ENCODE assay signal across 16 cellular contexts in genomic region chr1:151825811-151826660, GRCh38. TPM values are rescaled to one million over a fixed set of nuclear protein-coding genes. Genes with fewer than 3 reads are reported as not detected.
DNase-seq lines count a peak whose midpoint lies in the region; ATAC-seq, FAIRE-seq and TF ChIP-seq lines count a peak whose summit lies in the region.
"Had no signal": no experiment of that assay in that cellular context is flagged by ENCODE, and none has a peak within 500 bp of the region (broad histone marks: within the 10 kb centered on the region; RNA-seq: fewer than 3 reads in every experiment).

No MANE protein-coding gene starts in this region.

- no peak overlapping the region for H3K27ac Mint-ChIP-seq in GM23338
- no peak overlapping the region for H3K27ac Mint-ChIP-seq in chondrocyte (ENCODE audit: unreplicated experiment)

- H3K79me2 ChIP-seq in GM23338 (replicated peaks; ENCODE audit: insufficient read depth) (no peaks in the 10 kb centered on the region), GM12878 (ENCODE audit: control insufficient read depth, insufficient read depth, low read length) (no peaks in the 10 kb centered on the region), SK-N-SH (ENCODE audit: insufficient read depth) (no peaks in the 10 kb centered on the region), GM23248 (ENCODE audit: insufficient read depth) (no peaks in the 10 kb centered on the region)

- H3K4me3 ChIP-seq in GM23338 (peak overlapping the region; percentile 39; the same call in 1 of the 2 replicates), GM12878 (no peak overlapping the region), gastrocnemius medialis (peak overlapping the region in 1 of 4 donors; percentile 35), SK-N-SH (ENCODE audit: low read depth in 2 of 2, low read length in 1 of 2) (no peak overlapping the region), GM23248 (no peak overlapping the region)

- H2AFZ ChIP-seq in GM23338 (peak overlapping the region; percentile 91), GM12878 (ENCODE audit: control insufficient read depth, low read depth, low read length) (no peak overlapping the region), SK-N-SH (ENCODE audit: low read depth) (no peak overlapping the region), GM23248 (no peak overlapping the region)

- H3K9me2 ChIP-seq in GM23338 (ENCODE audit: insufficient read depth) (no peaks in the 10 kb centered on the region), SK-N-SH (no peaks in the 10 kb centered on the region), GM23248 (ENCODE audit: insufficient read depth) (no peaks in the 10 kb centered on the region)

- no peak for TF ChIP-seq POLR2A in GM12878 (IDR thresholded peaks at IDR 0.05; ENCODE audit: low read depth, low read length)
- peak in 1 of 2 donors; percentile 26 for TF ChIP-seq POLR2A in gastrocnemius medialis (IDR thresholded peaks at IDR 0.05)

- BruUV-seq in GM12878 (replicated peaks; lab: Mats Ljungman, UMichigan): no TSS peak

- DNase-seq in GM23338 (ENCODE audit: low spot score) (peak; percentile 65), T-helper 22 cell (ENCODE audit: low read depth) (peak; percentile 50), GM12878 (ENCODE audit: low read depth, low spot score) (no peak), gastrocnemius medialis (peak; percentile 55 to 71), SK-N-SH (no peak), activated gamma-delta T cell (lab: John Stamatoyannopoulos, UW) (no peak), chondrocyte (ENCODE audit: low spot score) (no peak), GM23248 (no peak)
- DNase-seq: amniotic stem cell, COR-L47, foreskin melanocyte, NCI-H1417 treated with DMSO at 0.1 percent for 48 hours, NCI-H774, spleen had no signal

- in situ Hi-C loops in GM12878 (cut with MboI) (no loop called here), gastrocnemius medialis (cut with MboI; ENCODE audit: low sequenced_read_pairs in 4 of 4) (loop anchor here in 3 of 4 donors (5.0 to 25.0 kb wide), 3 partner anchors 39 to 239 kb away; partner anchors contain the start of gene SNX27 (in 1 of the 3)), GM23248 (cut with MboI) (no loop called here)

- H3K27ac ChIP-seq in GM23338 (ENCODE audit: low read depth) (no peak overlapping the region), GM12878 (ENCODE audit: control insufficient read depth, insufficient read depth) (no peak overlapping the region), gastrocnemius medialis (peak overlapping the region; percentile 98 to 99 (median 99)), SK-N-SH (ENCODE audit: low read depth in 2 of 2, low read length in 1 of 2) (no peak overlapping the region), GM23248 (no peak overlapping the region)

- no peaks in the 10 kb centered on the region for H3K9me3 ChIP-seq in GM12878 (replicated peaks; ENCODE audit: control insufficient read depth, insufficient read depth, low read length)
- H3K9me3 ChIP-seq in gastrocnemius medialis: no peaks in the 10 kb centered on the region
- H3K9me3 ChIP-seq in SK-N-SH: no peaks in the 10 kb centered on the region
- H3K9me3 ChIP-seq in GM23248 (ENCODE audit: low read depth): no peaks in the 10 kb centered on the region
- H3K9me3 ChIP-seq: spleen had no signal

- CTCF ChIA-PET in GM12878 (lab: Yijun Ruan, JAX) (interaction anchor here (1.6 kb wide), 1 partner anchor 10 kb away, joined by 3 read pairs; no protein-coding TSS in a partner anchor), SK-N-SH (lab: Yijun Ruan, JAX) (interaction anchor here (7.8 kb wide), 1 partner anchor 10 kb away, joined by 46 read pairs; no protein-coding TSS in a partner anchor)

- no peaks in the 10 kb centered on the region for H3K27me3 ChIP-seq in GM23338 (ENCODE audit: insufficient read depth)
- no peaks in the 10 kb centered on the region for H3K27me3 ChIP-seq in GM12878 (replicated peaks in 1 of 2; ENCODE audit: control insufficient read depth in 2 of 2, insufficient read depth in 2 of 2, low read length in 1 of 2)
- no peaks in the 10 kb centered on the region for H3K27me3 ChIP-seq in gastrocnemius medialis
- H3K27me3 ChIP-seq in SK-N-SH (ENCODE audit: insufficient read depth): no peaks in the 10 kb centered on the region; the same call in 1 of the 2 replicates
- no peaks in the 10 kb centered on the region; the same call in 1 of the 2 replicates for H3K27me3 ChIP-seq in GM23248 (replicated peaks; ENCODE audit: insufficient read depth)

- H3K36me3 Mint-ChIP-seq in GM23338 (ENCODE audit: low read depth) (no peaks in the 10 kb centered on the region), chondrocyte (ENCODE audit: low read depth) (no peaks in the 10 kb centered on the region)

- POLR2A ChIA-PET in GM12878 (lab: Charles Lee): no interaction called here
- POLR2A ChIA-PET in SK-N-SH (lab: Yijun Ruan, JAX): interaction anchor here (1.1 kb wide), 1 partner anchor 37 kb away, joined by 3 read pairs; no protein-coding TSS in a partner anchor

- no peaks in the 10 kb centered on the region for H4K20me1 ChIP-seq in GM23338 (replicated peaks; ENCODE audit: insufficient read depth)
- no peaks in the 10 kb centered on the region for H4K20me1 ChIP-seq in GM12878 (ENCODE audit: control insufficient read depth, insufficient read depth)
- H4K20me1 ChIP-seq in SK-N-SH (ENCODE audit: insufficient read depth): no peaks in the 10 kb centered on the region
- no peaks in the 10 kb centered on the region for H4K20me1 ChIP-seq in GM23248 (ENCODE audit: insufficient read depth)

- H3K27me3 Mint-ChIP-seq in GM23338 (ENCODE audit: insufficient read depth, low read depth, poor library complexity): peaks cover 23% of the 10 kb centered on the region
- peaks cover 11% of the 10 kb centered on the region for H3K27me3 Mint-ChIP-seq in chondrocyte (ENCODE audit: low read depth)

- H3K4me2 ChIP-seq in GM23338: peak overlapping the region; percentile 74
- no peak overlapping the region for H3K4me2 ChIP-seq in GM12878 (ENCODE audit: control insufficient read depth, insufficient read depth)
- H3K4me2 ChIP-seq in SK-N-SH: no peak overlapping the region
- no peak overlapping the region for H3K4me2 ChIP-seq in GM23248 (ENCODE audit: unreplicated experiment)

- FAIRE-seq in GM12878 (lab: Jason Lieb, UNC): no peak

- no peak for TF ChIP-seq RAD21 in GM12878 (IDR thresholded peaks at IDR 0.05; ENCODE audit: insufficient read depth, low read depth, low read length)
- no peak for TF ChIP-seq RAD21 in SK-N-SH (IDR thresholded peaks at IDR 0.05; ENCODE audit: low read length)

- H3K4me1 Mint-ChIP-seq in GM23338 (peaks cover 52% of the 10 kb centered on the region), chondrocyte (ENCODE audit: low read depth) (peaks cover 10% of the 10 kb centered on the region)

- no peak overlapping the region for H3K9ac ChIP-seq in GM12878 (ENCODE audit: control insufficient read depth, insufficient read depth, low read length)
- no peak overlapping the region for H3K9ac ChIP-seq in SK-N-SH
- no peak overlapping the region for H3K9ac ChIP-seq in GM23248

- ATAC-seq in GM23338 (peak; percentile 31), GM12878 (no peak), gastrocnemius medialis (peak; percentile 42 to 57)

- no peaks in the 10 kb centered on the region; the same call in 2 of the 3 replicates for H3K9me3 Mint-ChIP-seq in GM23338
- no peaks in the 10 kb centered on the region for H3K9me3 Mint-ChIP-seq in chondrocyte (ENCODE audit: low read depth)
- H3K9me3 Mint-ChIP-seq: neural crest cell had no signal

- TF ChIP-seq CTCF in GM23338 (conservative IDR thresholded peaks at IDR 0.05; ENCODE audit: low read depth in 2 of 2) (0 out of 4 replicates have a peak, but pooled peaks of 1 of the 2 experiments have one; percentile 4), GM12878 (IDR thresholded peaks at IDR 0.05 in 2 of 3, conservative IDR thresholded peaks at IDR 0.05 in 1 of 3; ENCODE audit: control insufficient read depth in 2 of 3, extremely low read depth in 1 of 3, insufficient read depth in 1 of 3, low read depth in 3 of 3, low read length in 3 of 3) (no peak), gastrocnemius medialis (IDR thresholded peaks at IDR 0.05 in 4 of 5, conservative IDR thresholded peaks at IDR 0.05 in 1 of 5) (no peak), SK-N-SH (IDR thresholded peaks at IDR 0.05) (no peak), chondrocyte (IDR thresholded peaks at IDR 0.05) (no peak)

- H3K4me3 Mint-ChIP-seq in GM23338: peak overlapping the region; percentile 17; the same call in 1 of the 3 replicates
- no peak overlapping the region for H3K4me3 Mint-ChIP-seq in chondrocyte (ENCODE audit: unreplicated experiment)
- H3K4me3 Mint-ChIP-seq: neural crest cell had no signal

- TF ChIP-seq EP300 in GM12878 (IDR thresholded peaks at IDR 0.05; ENCODE audit: borderline replicate concordance in 1 of 2, control insufficient read depth in 1 of 2, low read depth in 2 of 2, low read length in 2 of 2) (no peak), SK-N-SH (IDR thresholded peaks at IDR 0.05; ENCODE audit: borderline replicate concordance in 1 of 2, low read depth in 1 of 2, low read length in 1 of 2) (no peak)

- peaks cover 44% of the 10 kb centered on the region for H3K4me1 ChIP-seq in GM23338 (ENCODE audit: insufficient read depth)
- peaks cover 10% of the 10 kb centered on the region for H3K4me1 ChIP-seq in GM12878 (ENCODE audit: control insufficient read depth, insufficient read depth, low read length)
- H3K4me1 ChIP-seq in gastrocnemius medialis: peaks cover 49 to 71% of the 10 kb centered on the region in 2 donors
- peaks cover 0 to 58% of the 10 kb centered on the region in 2 experiments; a peak in 1 of 4 replicates for H3K4me1 ChIP-seq in SK-N-SH (ENCODE audit: control insufficient read depth in 1 of 2, insufficient read depth in 2 of 2, low read depth in 1 of 2, low read length in 1 of 2)
- no peaks in the 10 kb centered on the region for H3K4me1 ChIP-seq in GM23248 (ENCODE audit: insufficient read depth)

- SMC1A ChIA-PET in GM12878 (lab: Charles Lee; ENCODE audit: uncharacterized antibody, unreplicated experiment): no interaction called here

- intact Hi-C loops in GM12878 (cut with micrococcal nuclease; ENCODE audit: unreplicated experiment) (loop anchor here (2.0 kb wide), 1 partner anchor 27 kb away; the partner anchor contains the start of gene THEM5), gastrocnemius medialis (cut with DNase I; ENCODE audit: low total_unique reads) (loop anchor here (10.0 kb wide), 1 partner anchor 811 kb away; no protein-coding TSS in a partner anchor)

- WGBS in GM12878 (ENCODE audit: insufficient coverage, insufficient replicate concordance, low lambda C conversion rate, missing lambda C conversion rate): 48% methylated on average over 19 of the region's 20 CpGs
- WGBS in SK-N-SH (ENCODE audit: low lambda C conversion rate): 73% methylated on average over 15 of the region's 20 CpGs
- 49 to 53% methylated on average over 19 to 20 of the region's 20 CpGs for WGBS in GM23248 (ENCODE audit: low coverage in 1 of 2, low lambda C conversion rate in 2 of 2, missing lambda C conversion rate in 2 of 2), 2 experiments

- H3F3A ChIP-seq in GM23338 (replicated peaks; ENCODE audit: low read depth) (no peaks in the 10 kb centered on the region; the same call in 1 of the 2 replicates), SK-N-SH (replicated peaks; ENCODE audit: insufficient read depth) (no peaks in the 10 kb centered on the region), GM23248 (ENCODE audit: insufficient read depth) (no peaks in the 10 kb centered on the region)

- H3K36me3 ChIP-seq in GM23338 (ENCODE audit: insufficient read depth) (no peaks in the 10 kb centered on the region), GM12878 (ENCODE audit: control insufficient read depth in 2 of 2, insufficient read depth in 2 of 2, low read length in 1 of 2) (no peaks in the 10 kb centered on the region), gastrocnemius medialis (no peaks in the 10 kb centered on the region), SK-N-SH (replicated peaks in 1 of 2; ENCODE audit: control insufficient read depth in 1 of 2, insufficient read depth in 2 of 2, low read length in 1 of 2) (no peaks in the 10 kb centered on the region), GM23248 (ENCODE audit: low read depth) (no peaks in the 10 kb centered on the region)
- H3K36me3 ChIP-seq: spleen had no signal

- RAD21 ChIA-PET in GM12878 (lab: Charles Lee; ENCODE audit: unreplicated experiment): no interaction called here

RNA-seq across cellular contexts. Expression of gene RORC, which starts 5.6 kb away (rescaled TPM):
- 0.97 and 1.6 TPM in 2 replicates for total RNA-seq in GM23338 (2014; rRNA removed; shearing (Covaris generic))
- 0.26 and 0.29 TPM in 2 replicates for polyA plus RNA-seq in GM23338 (2016; fragmentation: Nextera tagmentation; extraction: Ambion mirVana)
- total RNA-seq in GM12878 (2013; cell fraction: nucleolus; rRNA removed): not detected in 2 replicates
- total RNA-seq in GM12878 (2014; rRNA removed): not detected in 2 replicates
- not detected in 2 replicates for total RNA-seq in GM12878 (2014; rRNA removed; fragmentation: Illumina TruSeq; extraction: Trizol)
- 0.05 TPM in 1 of 2 replicates, not detected in the other for total RNA-seq in GM12878 (2021)
- polyA plus RNA-seq in GM12878 (2011; ENCODE audit: low read depth): not detected
- not detected in 2 replicates for polyA plus RNA-seq in GM12878 (2011; rRNA removed)
- 0.02 TPM in 1 of 2 replicates, not detected in the other for polyA plus RNA-seq in GM12878 (2011; cell fraction: cytosol; rRNA removed)
- not detected in 2 replicates for polyA plus RNA-seq in GM12878 (2011; cell fraction: nucleus; rRNA removed)
- polyA plus RNA-seq in GM12878 (2012): not detected in 2 replicates
- not detected in 2 replicates for polyA plus RNA-seq in GM12878 (2014; fragmentation: Illumina TruSeq; extraction: Trizol)
- polyA plus RNA-seq in GM12878 (2014; fragmentation: Nextera tagmentation; extraction: Ambion mirVana): not detected
- not detected in 2 replicates for polyA plus RNA-seq in GM12878 (2014; rRNA removed)
- not detected for polyA plus RNA-seq in GM12878 (2016; fragmentation: Nextera tagmentation; extraction: Ambion mirVana)
- not detected in 2 replicates for polyA minus RNA-seq in GM12878 (2011; rRNA and poly(A)+ RNA removed)
- not detected in 2 replicates for polyA minus RNA-seq in GM12878 (2011; cell fraction: cytosol; rRNA and poly(A)+ RNA removed)
- not detected in 2 replicates for polyA minus RNA-seq in GM12878 (2011; cell fraction: nucleus; rRNA and poly(A)+ RNA removed)
- total RNA-seq in gastrocnemius medialis: 100 to 1,000 TPM in 3 of 4 donors, 10 to 100 TPM in 1; 61.3 to 251 (median 163) TPM
- polyA plus RNA-seq in SK-N-SH (2012; rRNA removed): 0.03 TPM in 1 of 2 replicates, not detected in the other
- 0.03 and 0.05 TPM in 2 replicates for polyA plus RNA-seq in SK-N-SH (2012; cell fraction: cytosol; rRNA removed)
- polyA plus RNA-seq in SK-N-SH (2012; cell fraction: nucleus; rRNA removed): 0.02 and 0.09 TPM in 2 replicates
- total RNA-seq in chondrocyte: not detected in 3 replicates
- total RNA-seq in GM23248 (2014; rRNA removed; shearing (Covaris generic)): not detected in 2 replicates
- not detected in 2 replicates for polyA plus RNA-seq in GM23248 (2016; fragmentation: Nextera tagmentation; extraction: Ambion mirVana)

RNA-seq across cellular contexts. Expression of gene C2CD4D, which starts 13.6 kb away (rescaled TPM):
- 0.35 TPM in 1 of 2 replicates, not detected in the other for total RNA-seq in GM23338 (2014; rRNA removed; shearing (Covaris generic))
- 0.82 and 0.92 TPM in 2 replicates for polyA plus RNA-seq in GM23338 (2016; fragmentation: Nextera tagmentation; extraction: Ambion mirVana)
- total RNA-seq in GM12878 (2013; cell fraction: nucleolus; rRNA removed): 0.50 and 0.54 TPM in 2 replicates
- 0.11 TPM in 1 of 2 replicates, not detected in the other for total RNA-seq in GM12878 (2014; rRNA removed)
- not detected in 2 replicates for total RNA-seq in GM12878 (2014; rRNA removed; fragmentation: Illumina TruSeq; extraction: Trizol)
- total RNA-seq in GM12878 (2021): 0.51 and 0.67 TPM in 2 replicates
- not detected for polyA plus RNA-seq in GM12878 (2011; ENCODE audit: low read depth)
- 0.04 and 0.16 TPM in 2 replicates for polyA plus RNA-seq in GM12878 (2011; rRNA removed)
- polyA plus RNA-seq in GM12878 (2011; cell fraction: cytosol; rRNA removed): 0.12 and 0.43 TPM in 2 replicates
- 0.94 and 1.0 TPM in 2 replicates for polyA plus RNA-seq in GM12878 (2011; cell fraction: nucleus; rRNA removed)
- 0.10 and 0.16 TPM in 2 replicates for polyA plus RNA-seq in GM12878 (2012)
- not detected in 2 replicates for polyA plus RNA-seq in GM12878 (2014; fragmentation: Illumina TruSeq; extraction: Trizol)
- polyA plus RNA-seq in GM12878 (2014; fragmentation: Nextera tagmentation; extraction: Ambion mirVana): under 1 TPM in 1 of 2 experiments, not detected in 1; 0.03 TPM
- 0.09 and 0.51 TPM in 2 replicates for polyA plus RNA-seq in GM12878 (2014; rRNA removed)
- polyA plus RNA-seq in GM12878 (2016; fragmentation: Nextera tagmentation; extraction: Ambion mirVana): under 1 TPM; 0.09 to 0.27 TPM
- not detected in 2 replicates for polyA minus RNA-seq in GM12878 (2011; rRNA and poly(A)+ RNA removed)
- polyA minus RNA-seq in GM12878 (2011; cell fraction: cytosol; rRNA and poly(A)+ RNA removed): not detected in 2 replicates
- polyA minus RNA-seq in GM12878 (2011; cell fraction: nucleus; rRNA and poly(A)+ RNA removed): 0.85 and 1.6 TPM in 2 replicates
- not detected for total RNA-seq in gastrocnemius medialis
- polyA plus RNA-seq in SK-N-SH (2012; rRNA removed): not detected in 2 replicates
- not detected in 2 replicates for polyA plus RNA-seq in SK-N-SH (2012; cell fraction: cytosol; rRNA removed)
- not detected in 2 replicates for polyA plus RNA-seq in SK-N-SH (2012; cell fraction: nucleus; rRNA removed)
- total RNA-seq in chondrocyte: not detected in 3 replicates
- 0.13 TPM in 1 of 2 replicates, not detected in the other for total RNA-seq in GM23248 (2014; rRNA removed; shearing (Covaris generic))
- 0.14 and 0.16 TPM in 2 replicates for polyA plus RNA-seq in GM23248 (2016; fragmentation: Nextera tagmentation; extraction: Ambion mirVana)
- total RNA-seq: left lobe of liver had no signal

RNA-seq across cellular contexts. Expression of gene LINGO4, which starts 20.8 kb away (rescaled TPM):
- total RNA-seq in GM23338 (2014; rRNA removed; shearing (Covaris generic)): not detected in 2 replicates
- not detected in 2 replicates for polyA plus RNA-seq in GM23338 (2016; fragmentation: Nextera tagmentation; extraction: Ambion mirVana)
- not detected in 2 replicates for total RNA-seq in GM12878 (2013; cell fraction: nucleolus; rRNA removed)
- not detected in 2 replicates for total RNA-seq in GM12878 (2014; rRNA removed)
- not detected in 2 replicates for total RNA-seq in GM12878 (2014; rRNA removed; fragmentation: Illumina TruSeq; extraction: Trizol)
- total RNA-seq in GM12878 (2021): not detected in 2 replicates
- not detected for polyA plus RNA-seq in GM12878 (2011; ENCODE audit: low read depth)
- not detected in 2 replicates for polyA plus RNA-seq in GM12878 (2011; rRNA removed)
- polyA plus RNA-seq in GM12878 (2011; cell fraction: cytosol; rRNA removed): not detected in 2 replicates
- not detected in 2 replicates for polyA plus RNA-seq in GM12878 (2011; cell fraction: nucleus; rRNA removed)
- not detected in 2 replicates for polyA plus RNA-seq in GM12878 (2012)
- polyA plus RNA-seq in GM12878 (2014; fragmentation: Illumina TruSeq; extraction: Trizol): not detected in 2 replicates
- not detected for polyA plus RNA-seq in GM12878 (2014; fragmentation: Nextera tagmentation; extraction: Ambion mirVana)
- polyA plus RNA-seq in GM12878 (2014; rRNA removed): not detected in 2 replicates
- polyA plus RNA-seq in GM12878 (2016; fragmentation: Nextera tagmentation; extraction: Ambion mirVana): not detected
- polyA minus RNA-seq in GM12878 (2011; rRNA and poly(A)+ RNA removed): not detected in 2 replicates
- not detected in 2 replicates for polyA minus RNA-seq in GM12878 (2011; cell fraction: cytosol; rRNA and poly(A)+ RNA removed)
- not detected in 2 replicates for polyA minus RNA-seq in GM12878 (2011; cell fraction: nucleus; rRNA and poly(A)+ RNA removed)
- 10 to 100 TPM in 2 of 4 donors, 1 to 10 TPM in 2; 4.2 to 24.5 (median 14.3) TPM for total RNA-seq in gastrocnemius medialis
- polyA plus RNA-seq in SK-N-SH (2012; rRNA removed): not detected in 2 replicates
- 0.01 TPM in 1 of 2 replicates, not detected in the other for polyA plus RNA-seq in SK-N-SH (2012; cell fraction: cytosol; rRNA removed)
- not detected in 2 replicates for polyA plus RNA-seq in SK-N-SH (2012; cell fraction: nucleus; rRNA removed)
- not detected in 3 replicates for total RNA-seq in chondrocyte
- not detected in 2 replicates for total RNA-seq in GM23248 (2014; rRNA removed; shearing (Covaris generic))
- not detected in 2 replicates for polyA plus RNA-seq in GM23248 (2016; fragmentation: Nextera tagmentation; extraction: Ambion mirVana)
- total RNA-seq: neural crest cell had no signal

RNA-seq across cellular contexts. Expression of gene THEM5, which starts 27.5 kb away (rescaled TPM):
- not detected in 2 replicates for total RNA-seq in GM23338 (2014; rRNA removed; shearing (Covaris generic))
- polyA plus RNA-seq in GM23338 (2016; fragmentation: Nextera tagmentation; extraction: Ambion mirVana) (0.38 TPM in 1 of 2 replicates, not detected in the other), GM12878 (2011; rRNA removed) (not detected in 2 replicates), GM12878 (2014; fragmentation: Illumina TruSeq; extraction: Trizol) (not detected in 2 replicates), GM12878 (2014; fragmentation: Nextera tagmentation; extraction: Ambion mirVana) (not detected), GM12878 (2014; rRNA removed) (not detected in 2 replicates), GM12878 (2016; fragmentation: Nextera tagmentation; extraction: Ambion mirVana) (under 1 TPM in 1 of 2 experiments, not detected in 1; 0.16 TPM), SK-N-SH (2012; rRNA removed) (not detected in 2 replicates), GM23248 (2016; fragmentation: Nextera tagmentation; extraction: Ambion mirVana) (not detected in 2 replicates)
- total RNA-seq in GM12878 (2013; cell fraction: nucleolus; rRNA removed): not detected in 2 replicates
- total RNA-seq in GM12878 (2014; rRNA removed) (not detected in 2 replicates), GM12878 (2014; rRNA removed; fragmentation: Illumina TruSeq; extraction: Trizol) (not detected in 2 replicates), GM12878 (2021) (not detected in 2 replicates), gastrocnemius medialis (not detected), chondrocyte (not detected in 3 replicates)
- polyA plus RNA-seq in GM12878 (2011; ENCODE audit: low read depth): not detected
- not detected in 2 replicates for polyA plus RNA-seq in GM12878 (2011; cell fraction: cytosol; rRNA removed)
- not detected in 2 replicates for polyA plus RNA-seq in GM12878 (2011; cell fraction: nucleus; rRNA removed)
- polyA plus RNA-seq in GM12878 (2012): not detected in 2 replicates
- not detected in 2 replicates for polyA minus RNA-seq in GM12878 (2011; rRNA and poly(A)+ RNA removed)
- not detected in 2 replicates for polyA minus RNA-seq in GM12878 (2011; cell fraction: cytosol; rRNA and poly(A)+ RNA removed)
- not detected in 2 replicates for polyA minus RNA-seq in GM12878 (2011; cell fraction: nucleus; rRNA and poly(A)+ RNA removed)
- not detected in 2 replicates for polyA plus RNA-seq in SK-N-SH (2012; cell fraction: cytosol; rRNA removed)
- not detected in 2 replicates for polyA plus RNA-seq in SK-N-SH (2012; cell fraction: nucleus; rRNA removed)
- not detected in 2 replicates for total RNA-seq in GM23248 (2014; rRNA removed; shearing (Covaris generic))
- total RNA-seq: left lobe of liver, neural crest cell had no signal
- polyA plus RNA-seq: spleen had no signal

RNA-seq across cellular contexts. Expression of gene TDRKH, which starts 35.7 kb away (rescaled TPM):
- 19.6 and 25.6 TPM in 2 replicates for total RNA-seq in GM23338 (2014; rRNA removed; shearing (Covaris generic))
- polyA plus RNA-seq in GM23338 (2016; fragmentation: Nextera tagmentation; extraction: Ambion mirVana): 8.9 and 10.2 TPM in 2 replicates
- 1.7 and 3.3 TPM in 2 replicates for total RNA-seq in GM12878 (2013; cell fraction: nucleolus; rRNA removed)
- 2.4 and 4.3 TPM in 2 replicates for total RNA-seq in GM12878 (2014; rRNA removed)
- 2.9 and 3.5 TPM in 2 replicates for total RNA-seq in GM12878 (2014; rRNA removed; fragmentation: Illumina TruSeq; extraction: Trizol)
- 3.6 and 5.1 TPM in 2 replicates for total RNA-seq in GM12878 (2021)
- 3.0 TPM for polyA plus RNA-seq in GM12878 (2011; ENCODE audit: low read depth)
- polyA plus RNA-seq in GM12878 (2011; rRNA removed): 1.5 and 1.8 TPM in 2 replicates
- 1.3 and 1.4 TPM in 2 replicates for polyA plus RNA-seq in GM12878 (2011; cell fraction: cytosol; rRNA removed)
- 0.80 and 0.97 TPM in 2 replicates for polyA plus RNA-seq in GM12878 (2011; cell fraction: nucleus; rRNA removed)
- polyA plus RNA-seq in GM12878 (2012): 3.0 and 4.1 TPM in 2 replicates
- 3.9 and 4.3 TPM in 2 replicates for polyA plus RNA-seq in GM12878 (2014; fragmentation: Illumina TruSeq; extraction: Trizol)
- 1 to 10 TPM; 1.3 to 1.6 TPM for polyA plus RNA-seq in GM12878 (2014; fragmentation: Nextera tagmentation; extraction: Ambion mirVana)
- polyA plus RNA-seq in GM12878 (2014; rRNA removed): 2.8 and 3.0 TPM in 2 replicates
- polyA plus RNA-seq in GM12878 (2016; fragmentation: Nextera tagmentation; extraction: Ambion mirVana): 1 to 10 TPM; 8.3 to 8.4 TPM
- 1.0 and 1.1 TPM in 2 replicates for polyA minus RNA-seq in GM12878 (2011; rRNA and poly(A)+ RNA removed)
- 0.40 and 0.52 TPM in 2 replicates for polyA minus RNA-seq in GM12878 (2011; cell fraction: cytosol; rRNA and poly(A)+ RNA removed)
- polyA minus RNA-seq in GM12878 (2011; cell fraction: nucleus; rRNA and poly(A)+ RNA removed): 1.8 TPM in 1 of 2 replicates, not detected in the other
- total RNA-seq in gastrocnemius medialis: 1 to 10 TPM; 3.9 to 8.3 (median 4.6) TPM
- polyA plus RNA-seq in SK-N-SH (2012; rRNA removed): 1.9 and 2.7 TPM in 2 replicates
- polyA plus RNA-seq in SK-N-SH (2012; cell fraction: cytosol; rRNA removed): 2.8 and 2.9 TPM in 2 replicates
- 1.9 and 2.9 TPM in 2 replicates for polyA plus RNA-seq in SK-N-SH (2012; cell fraction: nucleus; rRNA removed)
- total RNA-seq in chondrocyte: 4.7 to 6.8 TPM (median 6.4 TPM) in 3 replicates
- 0.38 and 3.6 TPM in 2 replicates for total RNA-seq in GM23248 (2014; rRNA removed; shearing (Covaris generic))
- 1.9 and 2.2 TPM in 2 replicates for polyA plus RNA-seq in GM23248 (2016; fragmentation: Nextera tagmentation; extraction: Ambion mirVana)

Comparison
In these comparisons a context has a peak if more than half of its experiments do, and no peak if none do; other contexts are left out.
1. DNase-seq: peak in GM23338 (single experiment), T-helper 22 cell (single experiment) and gastrocnemius medialis (2 of 2); none in GM12878 (single experiment), SK-N-SH (single experiment), activated gamma-delta T cell (single experiment), chondrocyte (single experiment) and GM23248 (single experiment).
2. H3K27ac ChIP-seq: peak in gastrocnemius medialis (4 of 4); none in GM23338 (single experiment), GM12878 (single experiment), SK-N-SH (0 of 2) and GM23248 (single experiment).
3. RNA of gene RORC, which starts 5.6 kb away (total RNA-seq): 61.3 to 251 TPM in gastrocnemius medialis; 0.97 to 1.6 TPM in GM23338, 0.05 TPM in GM12878, not detected in chondrocyte and not detected in GM23248; every median in the first group is over 10 times any median in the second.
4. in situ Hi-C loops: an anchor here in gastrocnemius medialis (5.0 to 25.0 kb wide); none called in GM12878 and GM23248.